Comparison of ENCODE assay signal across 13 cellular contexts in genomic region chr6:160028487-160029275, GRCh38. TPM values are rescaled to one million over a fixed set of nuclear protein-coding genes. Genes with fewer than 3 reads are reported as not detected.
A peak's percentile ranks its signal among the peaks of the same experiment; 100 is the strongest.
DNase-seq lines count a peak whose midpoint lies in the region; ATAC-seq and TF ChIP-seq lines count a peak whose summit lies in the region.
"Had no signal": no experiment of that assay in that cellular context is flagged by ENCODE, and none has a peak within 500 bp of the region (broad histone marks: within the 10 kb centered on the region; RNA-seq: fewer than 3 reads in every experiment).

No MANE protein-coding gene starts in this region.

- no peaks in the 10 kb centered on the region for H3K9me3 Mint-ChIP-seq in activated T-helper 2 cell treated with anti-CD3 and anti-CD28 coated beads, Interferon-gamma antibody, Interleukin-2, Interleukin-4, amounts not matched to agents 10 μg/mL and 5 μg/mL and 100 μg/mL, durations not matched to agents 14 hours and 24 hours and 36 hours
- H3K9me3 Mint-ChIP-seq in natural killer cell treated with Interleukin-12 subunit alpha and Interleukin-12 subunit beta and Interleukin-15 and Interleukin-18, amount 100 ng/mL, for 72 hours = no peaks in the 10 kb centered on the region
- no peaks in the 10 kb centered on the region for H3K9me3 Mint-ChIP-seq in endothelial cell (ENCODE audit: unreplicated experiment)

- H3K4me3 Mint-ChIP-seq in activated T-helper 2 cell treated with anti-CD3 and anti-CD28 coated beads, Interferon-gamma antibody, Interleukin-2, Interleukin-4, amounts not matched to agents 10 μg/mL and 5 μg/mL and 100 μg/mL, durations not matched to agents 14 hours and 24 hours and 36 hours (ENCODE audit: low read depth) = no peak overlapping the region
- peak overlapping the region; percentile 19 for H3K4me3 Mint-ChIP-seq in natural killer cell treated with Interleukin-12 subunit alpha and Interleukin-12 subunit beta and Interleukin-15 and Interleukin-18, amount 100 ng/mL, for 72 hours
- no peak overlapping the region for H3K4me3 Mint-ChIP-seq in endothelial cell (ENCODE audit: unreplicated experiment)

- peak overlapping the region; percentile 62 for H3K27ac Mint-ChIP-seq in activated T-helper 2 cell treated with anti-CD3 and anti-CD28 coated beads, Interferon-gamma antibody, Interleukin-2, Interleukin-4, amounts not matched to agents 10 μg/mL and 5 μg/mL and 100 μg/mL, durations not matched to agents 14 hours and 24 hours and 36 hours
- H3K27ac Mint-ChIP-seq in natural killer cell treated with Interleukin-12 subunit alpha and Interleukin-12 subunit beta and Interleukin-15 and Interleukin-18, amount 100 ng/mL, for 72 hours = peak overlapping the region; percentile 70 to 85
- no peak overlapping the region for H3K27ac Mint-ChIP-seq in endothelial cell (ENCODE audit: unreplicated experiment)

- no peaks in the 10 kb centered on the region for H3K27me3 Mint-ChIP-seq in activated T-helper 2 cell treated with anti-CD3 and anti-CD28 coated beads, Interferon-gamma antibody, Interleukin-2, Interleukin-4, amounts not matched to agents 10 μg/mL and 5 μg/mL and 100 μg/mL, durations not matched to agents 14 hours and 24 hours and 36 hours (ENCODE audit: low read depth)
- H3K27me3 Mint-ChIP-seq in natural killer cell treated with Interleukin-12 subunit alpha and Interleukin-12 subunit beta and Interleukin-15 and Interleukin-18, amount 100 ng/mL, for 72 hours = no peaks in the 10 kb centered on the region
- H3K27me3 Mint-ChIP-seq in endothelial cell (ENCODE audit: unreplicated experiment) = peaks cover 6% of the 10 kb centered on the region

- H3K36me3 Mint-ChIP-seq in activated T-helper 2 cell treated with anti-CD3 and anti-CD28 coated beads, Interferon-gamma antibody, Interleukin-2, Interleukin-4, amounts not matched to agents 10 μg/mL and 5 μg/mL and 100 μg/mL, durations not matched to agents 14 hours and 24 hours and 36 hours (ENCODE audit: low read depth) = peaks cover 71% of the 10 kb centered on the region
- H3K36me3 Mint-ChIP-seq in natural killer cell treated with Interleukin-12 subunit alpha and Interleukin-12 subunit beta and Interleukin-15 and Interleukin-18, amount 100 ng/mL, for 72 hours = peaks cover 38% of the 10 kb centered on the region
- H3K36me3 Mint-ChIP-seq in endothelial cell (ENCODE audit: low read depth, unreplicated experiment) = peaks cover 40% of the 10 kb centered on the region

- TF ChIP-seq CTCF in endothelial cell (IDR thresholded peaks at IDR 0.05; ENCODE audit: unreplicated experiment) = no peak

- ATAC-seq in GM18870 (IDR thresholded peaks at IDR 0.05; ENCODE audit: unreplicated experiment) = peak; percentile 86
- peak; percentile 84 for ATAC-seq in HG02943 (IDR thresholded peaks at IDR 0.05; ENCODE audit: low read depth, unreplicated experiment)
- peak; percentile 85 to 86 for ATAC-seq in natural killer cell treated with Interleukin-12 subunit alpha and Interleukin-12 subunit beta and Interleukin-15 and Interleukin-18, amount 100 ng/mL, for 72 hours
- ATAC-seq: SK-N-SH treated with all-trans-retinoic acid at 6 μM for 48 hours had no signal

- DNase-seq in activated T-helper 2 cell treated with anti-CD3 and anti-CD28 coated beads, Interferon-gamma antibody, Interleukin-2, Interleukin-4, amounts not matched to agents 10 μg/mL and 5 μg/mL and 100 μg/mL, durations not matched to agents 14 hours and 24 hours and 36 hours (ENCODE audit: low spot score) = no peak
- DNase-seq in natural killer cell treated with Interleukin-12 subunit alpha and Interleukin-12 subunit beta and Interleukin-15 and Interleukin-18, amount 100 ng/mL, for 72 hours (ENCODE audit: low spot score) = no peak
- no peak for DNase-seq in endothelial cell (ENCODE audit: low spot score)
- no peak for DNase-seq in NCI-H1417 treated with DMSO at 0.1 percent for 48 hours (lab: John Stamatoyannopoulos, UW)
- no peak for DNase-seq in DMS53 (lab: John Stamatoyannopoulos, UW)
- DNase-seq in ecto neural progenitor cell (ENCODE audit: low spot score) = no peak
- DNase-seq: amygdala; glutamatergic neuron; NCI-H1417; stimulated activated naive CD4-positive, alpha-beta T cell treated with Interleukin-2 at 50 U/mL for 16 hours had no signal

- intact Hi-C loops in activated T-helper 2 cell treated with anti-CD3 and anti-CD28 coated beads, Interferon-gamma antibody, Interleukin-2, Interleukin-4, amounts not matched to agents 10 μg/mL and 5 μg/mL and 100 μg/mL, durations not matched to agents 14 hours and 24 hours and 36 hours (cut with micrococcal nuclease) = no loop called here

- H3K4me1 Mint-ChIP-seq in activated T-helper 2 cell treated with anti-CD3 and anti-CD28 coated beads, Interferon-gamma antibody, Interleukin-2, Interleukin-4, amounts not matched to agents 10 μg/mL and 5 μg/mL and 100 μg/mL, durations not matched to agents 14 hours and 24 hours and 36 hours (ENCODE audit: low read depth) = peaks cover 12% of the 10 kb centered on the region
- peaks cover 29 to 45% of the 10 kb centered on the region in 2 donors for H3K4me1 Mint-ChIP-seq in natural killer cell treated with Interleukin-12 subunit alpha and Interleukin-12 subunit beta and Interleukin-15 and Interleukin-18, amount 100 ng/mL, for 72 hours (ENCODE audit: low read depth in 2 of 2)
- H3K4me1 Mint-ChIP-seq in endothelial cell (ENCODE audit: unreplicated experiment) = peaks cover 1% of the 10 kb centered on the region

RNA-seq across cellular contexts. Expression of gene IGF2R, which starts 59.8 kb away (rescaled TPM):
- 75.0 and 82.4 TPM in 2 replicates for total RNA-seq in activated T-helper 2 cell treated with anti-CD3 and anti-CD28 coated beads, Interferon-gamma antibody, Interleukin-2, Interleukin-4, amounts not matched to agents 10 μg/mL and 5 μg/mL and 100 μg/mL, durations not matched to agents 14 hours and 24 hours and 36 hours
- total RNA-seq in natural killer cell treated with Interleukin-12 subunit alpha and Interleukin-12 subunit beta and Interleukin-15 and Interleukin-18, amount 100 ng/mL, for 72 hours = 100 to 1,000 TPM; 290 to 377 TPM
- 108 TPM for total RNA-seq in endothelial cell (ENCODE audit: unreplicated experiment)
